In the genomic region with DNA sequence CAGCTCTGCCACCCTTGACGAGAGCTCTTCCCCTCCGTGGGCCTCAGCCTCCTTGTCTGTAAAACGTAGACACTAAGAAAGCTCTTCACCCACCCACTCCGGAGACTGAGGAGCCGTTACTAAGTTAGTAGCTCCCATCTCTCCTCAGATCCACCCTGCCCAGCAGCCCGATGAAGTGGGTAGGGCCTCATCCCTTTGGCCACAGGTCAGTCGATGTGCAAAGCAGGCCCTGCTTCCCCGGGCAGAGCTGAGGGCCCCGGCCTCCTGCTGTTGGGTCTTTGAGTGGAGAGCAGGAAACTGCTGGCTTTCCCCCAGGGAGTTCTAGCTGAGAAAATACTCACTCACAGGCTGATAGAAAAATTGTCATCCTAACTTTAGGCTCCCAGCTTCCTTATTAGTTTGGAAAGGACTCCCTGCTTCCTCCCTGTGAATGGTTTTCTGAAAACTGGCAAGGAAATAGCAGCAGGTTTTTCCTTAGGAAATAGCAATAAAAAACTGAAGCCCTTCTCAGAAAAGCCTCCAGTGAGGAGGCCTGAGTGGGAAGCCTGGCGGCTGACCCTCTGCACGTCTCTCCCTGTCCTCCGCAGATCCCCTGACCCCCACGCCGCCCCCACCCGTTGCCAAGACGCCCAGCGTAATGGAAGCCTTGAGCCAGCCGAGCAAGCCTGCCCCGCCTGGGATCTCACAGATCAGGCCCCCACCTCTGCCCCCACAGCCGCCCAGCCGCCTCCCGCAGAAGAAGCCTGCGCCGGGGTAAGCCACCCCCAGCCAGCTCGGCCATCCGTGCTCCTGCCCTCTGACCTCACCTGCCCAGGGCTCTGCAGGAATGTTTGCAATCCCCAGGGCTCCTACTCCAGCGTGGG, we compare ENCODE assay signal across 12 cellular contexts. TPM values are rescaled to one million over a fixed set of nuclear protein-coding genes. Genes with fewer than 3 reads are reported as not detected.
DNase-seq lines count a peak whose midpoint lies in the region; ATAC-seq and TF ChIP-seq lines count a peak whose summit lies in the region.
"Had no signal": no experiment of that assay in that cellular context is flagged by ENCODE, and none has a peak within 500 bp of the region (broad histone marks: within the 10 kb centered on the region; RNA-seq: fewer than 3 reads in every experiment).

No MANE protein-coding gene starts in this region.

- H3K23ac ChIP-seq in H9 (ENCODE audit: insufficient read length, low read depth, low read length) = no peak overlapping the region

- no peak overlapping the region; a peak in 1 of 5 replicates for H3K4me3 Mint-ChIP-seq in H9

- H3K27ac ChIP-seq in H9 (ENCODE audit: insufficient read length, low read depth, low read length) (no peak overlapping the region), cingulate gyrus (ENCODE audit: low read depth, low read length) (peak overlapping the region; percentile 60), iPS-20b (ENCODE audit: low read length) (no peak overlapping the region), skeletal muscle tissue (ENCODE audit: low read depth, low read length) (peak overlapping the region; percentile 78)
- H3K27ac ChIP-seq: SJCRH30 had no signal

- H3K4ac ChIP-seq in H9 (ENCODE audit: low read depth, low read length) = no peak overlapping the region

- H3K23me2 ChIP-seq in H9 (ENCODE audit: insufficient read length, low read depth, low read length, poor library complexity, severe bottlenecking) = no peaks in the 10 kb centered on the region

- H3T11ph ChIP-seq in H9 (ENCODE audit: low read length) = no peak overlapping the region

- peaks cover 22% of the 10 kb centered on the region; the same call in 1 of the 2 replicates for H3K36me3 ChIP-seq in iPS-20b (ENCODE audit: insufficient read depth, low read depth, low read length)
- H3K36me3 ChIP-seq in skeletal muscle tissue (ENCODE audit: control insufficient read depth in 3 of 3, insufficient read depth in 3 of 3, low read length in 3 of 3) = peaks cover 4 to 27% (median 14%) of the 10 kb centered on the region in 3 donors
- H3K36me3 ChIP-seq: BE2C had no signal

- H3K4me3 ChIP-seq in iPS-20b (ENCODE audit: low read length) (peak overlapping the region; percentile 4; the same call in 1 of the 2 replicates), skeletal muscle tissue (ENCODE audit: low read length in 3 of 3) (no peak overlapping the region)
- H3K4me3 ChIP-seq: SJCRH30 had no signal

- H3K4me1 ChIP-seq in H9 (ENCODE audit: insufficient read depth, low read length) (peaks cover 3% of the 10 kb centered on the region; the same call in 1 of the 2 replicates), iPS-20b (ENCODE audit: insufficient read depth, low read length) (peaks cover 6% of the 10 kb centered on the region; the same call in 1 of the 2 replicates), skeletal muscle tissue (ENCODE audit: control insufficient read depth in 3 of 3, insufficient read depth in 3 of 3, low read length in 3 of 3) (peaks cover 6 to 7% (median 6%) of the 10 kb centered on the region in 3 donors)
- H3K4me1 ChIP-seq: BE2C, SJCRH30 had no signal

- no peaks in the 10 kb centered on the region for H3K27me3 Mint-ChIP-seq in H9 (ENCODE audit: low read depth)

- no peaks in the 10 kb centered on the region for H3K9me3 ChIP-seq in H9 (ENCODE audit: control insufficient read depth, low read depth, low read length)
- H3K9me3 ChIP-seq in iPS-20b (ENCODE audit: insufficient read depth, low read depth, low read length) = no peaks in the 10 kb centered on the region
- H3K9me3 ChIP-seq in skeletal muscle tissue (ENCODE audit: control insufficient read depth in 3 of 3, low read length in 3 of 3) = no peaks in the 10 kb centered on the region
- H3K9me3 ChIP-seq: BE2C, SJCRH30 had no signal

- H3K27me3 ChIP-seq in H9 (ENCODE audit: insufficient read depth, low read length) = no peaks in the 10 kb centered on the region
- no peaks in the 10 kb centered on the region for H3K27me3 ChIP-seq in iPS-20b (ENCODE audit: insufficient read depth, low read length)
- no peaks in the 10 kb centered on the region for H3K27me3 ChIP-seq in skeletal muscle tissue (ENCODE audit: control insufficient read depth in 3 of 3, insufficient read depth in 3 of 3, low read length in 3 of 3)
- H3K27me3 ChIP-seq: BE2C, SJCRH30 had no signal

- H3K79me2 ChIP-seq in H9 (ENCODE audit: insufficient read depth, low read length) = no peaks in the 10 kb centered on the region

- no peak overlapping the region for H4K91ac ChIP-seq in H9 (ENCODE audit: insufficient read length, low read depth, low read length)

- H2AFZ ChIP-seq in H9 (ENCODE audit: low read length) = no peak overlapping the region

- H3K18ac ChIP-seq in H9 (ENCODE audit: insufficient read length, low read depth, low read length) = no peak overlapping the region

- no peak overlapping the region for H3K56ac ChIP-seq in H9 (ENCODE audit: insufficient read length, low read depth, low read length)

- no peak overlapping the region for H4K8ac ChIP-seq in H9 (replicated peaks; ENCODE audit: insufficient read length, low read depth, low read length)

- peak; percentile 62 for DNase-seq in H9
- no peak for DNase-seq in KBM-7
- no peak for DNase-seq in SHP77 (lab: John Stamatoyannopoulos, UW)
- DNase-seq in effector CD8-positive, alpha-beta T cell (lab: John Stamatoyannopoulos, UW) = no peak
- DNase-seq: activated CD4-positive, CD25-positive, alpha-beta regulatory T cell treated with anti-CD3 and anti-CD28 coated beads, Interleukin-2, amount 50 U/mL, for 72 hours; BE2C; KG1; SJCRH30 had no signal

- no peaks in the 10 kb centered on the region for H4K20me1 ChIP-seq in H9 (ENCODE audit: control insufficient read depth, insufficient read depth, insufficient read length)

- peaks cover 16 to 21% of the 10 kb centered on the region in 2 experiments for H3K4me1 Mint-ChIP-seq in H9

- H2BK12ac ChIP-seq in H9 (ENCODE audit: insufficient read length, low read depth, low read length) = no peak overlapping the region

- no peak overlapping the region for H2BK15ac ChIP-seq in H9 (ENCODE audit: low read depth, low read length)

- H3K9ac ChIP-seq in H9 (ENCODE audit: extremely low read depth, insufficient read length, low read length) (no peak overlapping the region), iPS-20b (ENCODE audit: low read depth, low read length) (no peak overlapping the region; the same call in 1 of the 2 replicates), skeletal muscle tissue (ENCODE audit: low read depth in 1 of 3, low read length in 3 of 3) (peak overlapping the region in 1 of 3 donors; percentile 50)

- no peak overlapping the region for H4K5ac ChIP-seq in H9 (ENCODE audit: insufficient read length, low read depth, low read length)

- no peaks in the 10 kb centered on the region for H3K9me3 Mint-ChIP-seq in H9

- WGBS in H9 (ENCODE audit: extremely low coverage, insufficient read length, low lambda C conversion rate) = no CpG with 5 or more reads among the region's 27 CpGs

- no peak overlapping the region for H3K4me2 ChIP-seq in H9 (ENCODE audit: insufficient read depth, insufficient read length, low read length)

- peaks cover 4 to 34% (median 17%) of the 10 kb centered on the region in 3 experiments; a peak in 6 of 7 replicates for H3K36me3 Mint-ChIP-seq in H9 (ENCODE audit: insufficient read depth in 1 of 3, low read depth in 3 of 3)

- TF ChIP-seq CTCF in H9 (conservative IDR thresholded peaks at IDR 0.05) = no peak

- no peak overlapping the region for H2BK5ac ChIP-seq in H9 (ENCODE audit: insufficient read length, low read length)

- no peak overlapping the region for H3K14ac ChIP-seq in H9 (ENCODE audit: insufficient read depth, low read length)

- no peak overlapping the region for H2AK5ac ChIP-seq in H9 (ENCODE audit: insufficient read length, low read length)

- no peak for ATAC-seq in HG02588 (IDR thresholded peaks at IDR 0.05; ENCODE audit: unreplicated experiment)

- H3K79me1 ChIP-seq in H9 (ENCODE audit: insufficient read depth, low read depth, low read length, poor library complexity, severe bottlenecking) = no peaks in the 10 kb centered on the region

- in situ Hi-C loops in KBM-7 (cut with MboI; ENCODE audit: low pct_unique_long_range_greater_than_20kb, low sequenced_read_pairs) = no loop called here

- peak overlapping the region; percentile 39 to 86 (median 77); a peak in 5 of 7 replicates for H3K27ac Mint-ChIP-seq in H9

- no peak overlapping the region for H2BK20ac ChIP-seq in H9 (ENCODE audit: low read depth, low read length, poor library complexity, severe bottlenecking)

- no peak overlapping the region for H2BK120ac ChIP-seq in H9 (ENCODE audit: low read depth, low read length, poor library complexity, severe bottlenecking)

RNA-seq across cellular contexts. Expression of a gene that starts 30.2 kb away (rescaled TPM):
- 38.7 and 38.9 TPM in 2 replicates for total RNA-seq in H9 (2021)
- 37.1 TPM for total RNA-seq in skeletal muscle tissue

RNA-seq across cellular contexts. Expression of a gene that starts 30.3 kb away (rescaled TPM):
- total RNA-seq in H9 (2021) (89.5 and 95.5 TPM in 2 replicates), skeletal muscle tissue (27.7 TPM)

Comparison
In these comparisons a context has a peak if more than half of its experiments do, and no peak if none do; other contexts are left out.
1. H3K27ac ChIP-seq: peak in cingulate gyrus (single experiment) and skeletal muscle tissue (single experiment); none in H9 (single experiment) and iPS-20b (single experiment).